Comparison of ENCODE assay signal across 16 cellular contexts in genomic region chr6:79640146-79641111, GRCh38. TPM values are rescaled to one million over a fixed set of nuclear protein-coding genes. Genes with fewer than 3 reads are reported as not detected.
A peak's percentile ranks its signal among the peaks of the same experiment; 100 is the strongest.
DNase-seq lines count a peak whose midpoint lies in the region; ATAC-seq and TF ChIP-seq lines count a peak whose summit lies in the region.
"Had no signal": no experiment of that assay in that cellular context is flagged by ENCODE, and none has a peak within 500 bp of the region (broad histone marks: within the 10 kb centered on the region; RNA-seq: fewer than 3 reads in every experiment).

No MANE protein-coding gene starts in this region.

- no peak for TF ChIP-seq POLR2A in heart left ventricle (IDR thresholded peaks at IDR 0.05)

- no peaks in the 10 kb centered on the region for H3K27me3 ChIP-seq in heart left ventricle
- H3K27me3 ChIP-seq in right atrium auricular region = no peaks in the 10 kb centered on the region

- H3K36me3 ChIP-seq in heart left ventricle (no peaks in the 10 kb centered on the region), right atrium auricular region (no peaks in the 10 kb centered on the region)

- no peaks in the 10 kb centered on the region for H3K9me3 ChIP-seq in heart left ventricle
- no peaks in the 10 kb centered on the region for H3K9me3 ChIP-seq in right atrium auricular region

- intact Hi-C loops in heart left ventricle (cut with DNase I) = no loop called here

- H3K4me3 ChIP-seq in heart left ventricle (no peak overlapping the region), right atrium auricular region (no peak overlapping the region), fibroblast of villous mesenchyme (ENCODE audit: low read depth, low read length) (no peak overlapping the region)

- DNase-seq in heart left ventricle (peak; percentile 30 to 73 (median 49)), right atrium auricular region (ENCODE audit: low spot score) (no peak), NCI-H82 treated with DMSO at 0.1 percent for 48 hours (lab: John Stamatoyannopoulos, UW; ENCODE audit: unreplicated experiment) (peak; percentile 46), fibroblast of villous mesenchyme (ENCODE audit: low read depth) (peak; percentile 77), middle frontal gyrus (ENCODE audit: extremely low spot score, low spot score) (no peak), GM10266 (ENCODE audit: extremely low spot score) (no peak)
- DNase-seq: activated CD4-positive, alpha-beta T cell treated with anti-CD3 and anti-CD28 coated beads for 1 hour; activated naive CD8-positive, alpha-beta T cell treated with anti-CD3 and anti-CD28 coated beads, Interleukin-2, amount 10 ng/mL, durations not matched to agents 7 days and 5 days; CD4-positive, alpha-beta T cell; EL; H9; stimulated activated CD4-positive, alpha-beta T cell treated with anti-CD3 and anti-CD28 coated beads, Interleukin-2, amount 100 ng/mL, for 48 hours; T-helper 17 cell had no signal

- 49 to 70% (median 60%) methylated on average over 4 of the region's 4 CpGs for WGBS in heart left ventricle, 4 donors

- H3K27ac ChIP-seq in heart left ventricle (peak overlapping the region in 11 of 12 donors; percentile 7 to 44 (median 29)), right atrium auricular region (no peak overlapping the region)

- no peak for TF ChIP-seq CTCF in heart left ventricle (IDR thresholded peaks at IDR 0.05)
- no peak for TF ChIP-seq CTCF in right atrium auricular region (IDR thresholded peaks at IDR 0.05)
- no peak for TF ChIP-seq CTCF in fibroblast of villous mesenchyme (IDR thresholded peaks at IDR 0.05; ENCODE audit: insufficient read depth, low read depth, low read length)
- no peak for TF ChIP-seq CTCF in GM10266 (IDR thresholded peaks at IDR 0.05; ENCODE audit: control insufficient read depth, insufficient read depth, low read depth, missing control alignments)

- ATAC-seq in heart left ventricle (peak in 3 of 4 donors; percentile 33 to 75 (median 54)), GM21367 (IDR thresholded peaks at IDR 0.05; ENCODE audit: unreplicated experiment) (no peak), GM19035 (IDR thresholded peaks at IDR 0.05; ENCODE audit: unreplicated experiment) (no peak)
- ATAC-seq: activated T-helper 17 cell treated with anti-CD3 and anti-CD28 coated beads, Interleukin-2, amount 50 U/mL, for 72 hours; T-helper 17 cell had no signal

- peaks cover 0 to 20% (median 9%) of the 10 kb centered on the region in 12 donors for H3K4me1 ChIP-seq in heart left ventricle
- H3K4me1 ChIP-seq in right atrium auricular region = peaks cover 0 to 14% of the 10 kb centered on the region in 2 donors

RNA-seq across cellular contexts. Expression of gene SH3BGRL2, which starts 9.3 kb away (rescaled TPM):
- total RNA-seq in heart left ventricle (10 to 100 TPM in 2 of 9 donors, 1 to 10 TPM in 7; 4.4 to 14.1 (median 5.6) TPM), right atrium auricular region (10 to 100 TPM in 1 of 2 donors, 1 to 10 TPM in 1; 9.6 to 15.5 TPM), fibroblast of villous mesenchyme (2.6 TPM in 2 replicates)
- 1 to 10 TPM; 2.5 to 6.4 TPM for polyA plus RNA-seq in heart left ventricle

Comparison
In these comparisons a context has a peak if more than half of its experiments do, and no peak if none do; other contexts are left out.
1. DNase-seq: peak in heart left ventricle (5 of 5), NCI-H82 treated with DMSO at 0.1 percent for 48 hours (single experiment) and fibroblast of villous mesenchyme (single experiment); none in right atrium auricular region (single experiment), middle frontal gyrus (single experiment) and GM10266 (single experiment).
2. H3K27ac ChIP-seq: peak in heart left ventricle (11 of 12); none in right atrium auricular region (0 of 2).
3. ATAC-seq: peak in heart left ventricle (3 of 4); none in GM21367 (single experiment) and GM19035 (single experiment).